21 cellular contexts compared by ENCODE assay signal in the genomic region with DNA sequence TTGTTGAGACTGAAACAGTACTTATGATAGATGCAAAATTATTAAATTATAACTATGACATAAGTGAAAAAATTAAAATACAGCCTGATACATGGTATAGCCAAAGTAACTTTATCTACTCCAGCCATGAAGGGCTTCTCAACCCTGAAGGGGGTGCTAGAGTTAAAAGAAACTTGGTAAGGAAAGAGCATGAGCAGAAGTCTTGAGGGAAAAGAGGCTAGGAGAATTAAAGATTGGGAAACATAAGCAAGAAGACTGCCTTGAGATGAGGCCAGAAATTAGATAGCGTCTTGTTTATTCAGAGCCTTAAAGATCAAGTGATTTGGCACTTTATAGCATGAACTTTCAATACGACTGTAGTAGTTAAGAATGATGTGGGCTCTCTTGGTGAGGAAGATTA.
DNase-seq lines count a peak whose midpoint lies in the region; ATAC-seq, FAIRE-seq and TF ChIP-seq lines count a peak whose summit lies in the region.
"Had no signal": no experiment of that assay in that cellular context is flagged by ENCODE, and none has a peak within 500 bp of the region (broad histone marks: within the 10 kb centered on the region; RNA-seq: fewer than 3 reads in every experiment).

No MANE protein-coding gene starts in this region.

- H3K27me3 Mint-ChIP-seq in GM23338 (ENCODE audit: insufficient read depth, low read depth, poor library complexity) (no peaks in the 10 kb centered on the region), nephron (ENCODE audit: low read depth) (peaks cover 4% of the 10 kb centered on the region)

- H3K79me2 ChIP-seq in GM23338 (replicated peaks; ENCODE audit: insufficient read depth) (no peaks in the 10 kb centered on the region), Loucy (ENCODE audit: insufficient read depth, low read length) (no peaks in the 10 kb centered on the region)

- H3K36me3 ChIP-seq in GM23338 (ENCODE audit: insufficient read depth) = no peaks in the 10 kb centered on the region
- H3K36me3 ChIP-seq in Loucy (ENCODE audit: insufficient read depth, low read length) = no peaks in the 10 kb centered on the region
- no peaks in the 10 kb centered on the region for H3K36me3 ChIP-seq in bronchial epithelial cell (ENCODE audit: control insufficient read depth, insufficient read depth, low read length)
- H3K36me3 ChIP-seq: colonic mucosa, MG63, sigmoid colon, SJSA1 had no signal

- H2AFZ ChIP-seq in GM23338 = peak overlapping the region; percentile 74; the same call in 1 of the 2 replicates
- H2AFZ ChIP-seq in Loucy (ENCODE audit: low read length) = no peak overlapping the region

- TF ChIP-seq CTCF in GM23338 (conservative IDR thresholded peaks at IDR 0.05; ENCODE audit: low read depth in 2 of 2) (peak; percentile 68 to 69), Loucy (conservative IDR thresholded peaks at IDR 0.05; ENCODE audit: low read length) (peak; percentile 28; the same call in 1 of the 2 replicates), bronchial epithelial cell (IDR thresholded peaks at IDR 0.05; ENCODE audit: insufficient read depth, low read length, severe bottlenecking) (peak; percentile 11), nephron (IDR thresholded peaks at IDR 0.05; ENCODE audit: unreplicated experiment in 3 of 3) (peak in 2 of 3 experiments; percentile 9 to 19), GM10266 (IDR thresholded peaks at IDR 0.05; ENCODE audit: control insufficient read depth, insufficient read depth, low read depth, missing control alignments) (no peak)

- H3K27ac Mint-ChIP-seq in GM23338 (no peak overlapping the region), nephron (peak overlapping the region in 2 of 3 experiments; percentile 1 to 6)
- H3K27ac Mint-ChIP-seq: CD14-positive monocyte had no signal

- no peak overlapping the region for H3K4me3 ChIP-seq in GM23338
- H3K4me3 ChIP-seq in Loucy (ENCODE audit: low read length, poor library complexity, severe bottlenecking) = no peak overlapping the region
- H3K4me3 ChIP-seq in bronchial epithelial cell (ENCODE audit: low read depth, low read length) = no peak overlapping the region
- H3K4me3 ChIP-seq: colonic mucosa, MG63, sigmoid colon, SJSA1, testis had no signal

- FAIRE-seq in bronchial epithelial cell (lab: Jason Lieb, UNC) = no peak
- FAIRE-seq: islet of Langerhans had no signal

- no peak overlapping the region for H3K9ac ChIP-seq in Loucy (ENCODE audit: low read depth, low read length, poor library complexity, severe bottlenecking)

- no peak overlapping the region for H3K4me2 ChIP-seq in GM23338
- H3K4me2 ChIP-seq in Loucy (ENCODE audit: low read depth, low read length, poor library complexity, severe bottlenecking) = no peak overlapping the region

- H3K4me1 ChIP-seq in GM23338 (ENCODE audit: insufficient read depth) (no peaks in the 10 kb centered on the region), Loucy (ENCODE audit: insufficient read depth, low read length, poor library complexity, severe bottlenecking) (no peaks in the 10 kb centered on the region)
- H3K4me1 ChIP-seq: colonic mucosa, sigmoid colon, SJSA1, testis had no signal

- peak; percentile 74 for ATAC-seq in GM23338

- H3K9me3 ChIP-seq in Loucy (ENCODE audit: insufficient read depth, low read depth, low read length) = no peaks in the 10 kb centered on the region
- H3K9me3 ChIP-seq: colonic mucosa, MG63, sigmoid colon, SJSA1, testis had no signal

- H3K27me3 ChIP-seq in GM23338 (ENCODE audit: insufficient read depth) = no peaks in the 10 kb centered on the region
- no peaks in the 10 kb centered on the region for H3K27me3 ChIP-seq in Loucy (ENCODE audit: insufficient read depth, low read length, poor library complexity, severe bottlenecking)
- H3K27me3 ChIP-seq in bronchial epithelial cell (ENCODE audit: control insufficient read depth, insufficient read depth, low read length) = no peaks in the 10 kb centered on the region
- H3K27me3 ChIP-seq: colonic mucosa, MG63, sigmoid colon, SJSA1, testis had no signal

- H3K9me2 ChIP-seq in GM23338 (ENCODE audit: insufficient read depth) (no peaks in the 10 kb centered on the region), Loucy (replicated peaks; ENCODE audit: low read depth, low read length) (no peaks in the 10 kb centered on the region)

- H3K9me3 Mint-ChIP-seq in GM23338 (no peaks in the 10 kb centered on the region), nephron (no peaks in the 10 kb centered on the region)

- H3K27ac ChIP-seq in GM23338 (ENCODE audit: low read depth) = no peak overlapping the region
- H3K27ac ChIP-seq: colonic mucosa, sigmoid colon, SJSA1, testis had no signal

- no peaks in the 10 kb centered on the region for H3F3A ChIP-seq in GM23338 (replicated peaks; ENCODE audit: low read depth)
- no peaks in the 10 kb centered on the region for H3F3A ChIP-seq in Loucy (ENCODE audit: low read depth)

- no peaks in the 10 kb centered on the region for H3K36me3 Mint-ChIP-seq in GM23338 (ENCODE audit: low read depth)
- H3K36me3 Mint-ChIP-seq in nephron (ENCODE audit: low read depth) = no peaks in the 10 kb centered on the region
- H3K36me3 Mint-ChIP-seq: CD14-positive monocyte had no signal

- H3K4me1 Mint-ChIP-seq in GM23338 = no peaks in the 10 kb centered on the region
- no peaks in the 10 kb centered on the region for H3K4me1 Mint-ChIP-seq in nephron
- H3K4me1 Mint-ChIP-seq: CD14-positive monocyte had no signal

- peak; percentile 61 for DNase-seq in GM23338 (ENCODE audit: low spot score)
- DNase-seq in bronchial epithelial cell (ENCODE audit: low read depth) = peak; percentile 26
- no peak for DNase-seq in GM10266 (ENCODE audit: extremely low spot score)
- DNase-seq in COLO668 (lab: John Stamatoyannopoulos, UW; ENCODE audit: unreplicated experiment) = no peak
- DNase-seq in AG08396 (ENCODE audit: low spot score) = no peak
- DNase-seq: activated effector memory CD4-positive, alpha-beta T cell treated with Interleukin-2 at 50 U/mL for 16 hours; amygdala; colonic mucosa; glutamatergic neuron; MG63; midbrain; NCI-H2029 treated with DMSO at 0.1 percent for 48 hours; nucleus accumbens; sigmoid colon; stimulated activated CD4-positive, alpha-beta T cell treated with anti-CD3 and anti-CD28 coated beads, Interleukin-4, amount 100 ng/mL, for 24 hours; testis had no signal

- H3K4me3 Mint-ChIP-seq in GM23338 (no peak overlapping the region), nephron (no peak overlapping the region)
- H3K4me3 Mint-ChIP-seq: CD14-positive monocyte had no signal

- H4K20me1 ChIP-seq in GM23338 (replicated peaks; ENCODE audit: insufficient read depth) (no peaks in the 10 kb centered on the region), Loucy (ENCODE audit: insufficient read depth, low read length, poor library complexity, severe bottlenecking) (no peaks in the 10 kb centered on the region)

TF ChIP-seq in GM23338, 12 proteins besides CTCF, POLR2A, EP300 and RAD21:
- no peak for TF ChIP-seq JUNB (IDR thresholded peaks at IDR 0.05; ENCODE audit: unreplicated experiment)
- no peak for TF ChIP-seq EZH2 (IDR thresholded peaks at IDR 0.05; ENCODE audit: low read depth, unreplicated experiment)

Comparison
In these comparisons a context has a peak if more than half of its experiments do, and no peak if none do; other contexts are left out.
1. DNase-seq: peak in GM23338 (single experiment) and bronchial epithelial cell (single experiment); none in GM10266 (single experiment), COLO668 (single experiment) and AG08396 (single experiment).